In genomic region chr1:230753191-230753585, GRCh38 we compare ENCODE assay signal across 12 cellular contexts. TPM values are rescaled to one million over a fixed set of nuclear protein-coding genes. Genes with fewer than 3 reads are reported as not detected.
DNase-seq lines count a peak whose midpoint lies in the region; ATAC-seq and TF ChIP-seq lines count a peak whose summit lies in the region.
"Had no signal": no experiment of that assay in that cellular context is flagged by ENCODE, and none has a peak within 500 bp of the region (broad histone marks: within the 10 kb centered on the region; RNA-seq: fewer than 3 reads in every experiment).

No MANE protein-coding gene starts in this region.

- H4K20me1 ChIP-seq in mammary epithelial cell (ENCODE audit: insufficient read depth, low read length): no peaks in the 10 kb centered on the region

- no peak for DNase-seq in breast epithelium (ENCODE audit: low spot score in 2 of 2)
- DNase-seq in mammary epithelial cell: no peak
- no peak for DNase-seq in thyroid gland
- no peak for DNase-seq in NCI-H510A treated with DMSO at 0.1 percent for 48 hours (lab: John Stamatoyannopoulos, UW)
- no peak for DNase-seq in ureter (ENCODE audit: low spot score)
- DNase-seq: NCI-H1694 treated with DMSO at 0.1 percent for 48 hours, uterus had no signal

- BruUV-seq in mammary epithelial cell (replicated peaks; lab: Mats Ljungman, UMichigan): no TSS peak

- H3K27ac ChIP-seq in breast epithelium (peak overlapping the region; percentile 58 to 84), mammary epithelial cell (ENCODE audit: insufficient read depth, low read depth, low read length) (no peak overlapping the region), angular gyrus (ENCODE audit: low read depth, low read length) (peak overlapping the region; percentile 100), mesodermal cell (ENCODE audit: low read depth, low read length, severe bottlenecking) (peak overlapping the region; percentile 87), thyroid gland (peak overlapping the region in 2 of 3 donors; percentile 3 to 67)

- H3K4me3 ChIP-seq in breast epithelium (peak overlapping the region in 1 of 3 donors; percentile 41), mammary epithelial cell (replicated peaks in 1 of 3; ENCODE audit: insufficient read depth in 1 of 3, low read depth in 2 of 3, low read length in 3 of 3) (no peak overlapping the region), mesodermal cell (ENCODE audit: extremely low read depth, insufficient read depth, low read length, poor library complexity, severe bottlenecking) (no peak overlapping the region), thyroid gland (replicated peaks in 1 of 3) (no peak overlapping the region)
- H3K4me3 ChIP-seq: uterus had no signal

- no peak overlapping the region for H3K9ac ChIP-seq in mammary epithelial cell (ENCODE audit: insufficient read depth, low read length)

- H3K4me1 ChIP-seq in breast epithelium (no peaks in the 10 kb centered on the region), mammary epithelial cell (ENCODE audit: insufficient read depth, low read length) (no peaks in the 10 kb centered on the region), mesodermal cell (ENCODE audit: control insufficient read depth, insufficient read depth, low read length, poor library complexity, severe bottlenecking) (peaks cover 8% of the 10 kb centered on the region), thyroid gland (peaks cover 19 to 41% of the 10 kb centered on the region in 2 donors)
- H3K4me1 ChIP-seq: uterus had no signal

- H3K4me2 ChIP-seq in mammary epithelial cell (ENCODE audit: insufficient read depth, low read depth, low read length): no peak overlapping the region

- in situ Hi-C loops in mammary epithelial cell (cut with MboI; ENCODE audit: low sequenced_read_pairs in 2 of 2): no loop called here

- ATAC-seq in GM21423 (IDR thresholded peaks at IDR 0.05; ENCODE audit: unreplicated experiment): no peak
- ATAC-seq: activated naive CD8-positive, alpha-beta T cell treated with anti-CD3 and anti-CD28 coated beads, Interleukin-2, amount 50 U/mL, for 24 hours had no signal

- no peaks in the 10 kb centered on the region for H3K9me3 ChIP-seq in breast epithelium
- no peaks in the 10 kb centered on the region for H3K9me3 ChIP-seq in mammary epithelial cell (replicated peaks; ENCODE audit: insufficient read depth, low read length)
- no peaks in the 10 kb centered on the region for H3K9me3 ChIP-seq in mesodermal cell (ENCODE audit: control insufficient read depth, low read length)
- H3K9me3 ChIP-seq in thyroid gland: no peaks in the 10 kb centered on the region
- H3K9me3 ChIP-seq: uterus had no signal

- no peak overlapping the region for H2AFZ ChIP-seq in mammary epithelial cell (ENCODE audit: low read depth, low read length)

- CTCF ChIA-PET in mammary epithelial cell (lab: Charles Lee; ENCODE audit: low non-redundant PET): interaction anchor here (0.6 kb wide), 1 partner anchor 110 kb away, joined by 3 read pairs; no protein-coding TSS in a partner anchor

- WGBS in mammary epithelial cell (ENCODE audit: low coverage, missing lambda C conversion rate): 68% methylated on average over 5 of the region's 5 CpGs
- 81 to 82% methylated on average over 5 of the region's 5 CpGs for WGBS in mesodermal cell (ENCODE audit: insufficient coverage in 2 of 2), 2 experiments
- 73 to 77% methylated on average over 5 of the region's 5 CpGs for WGBS in thyroid gland, 2 donors

- TF ChIP-seq CTCF in breast epithelium (IDR thresholded peaks at IDR 0.05): no peak
- no peak for TF ChIP-seq CTCF in mammary epithelial cell (conservative IDR thresholded peaks at IDR 0.05 in 1 of 2, IDR thresholded peaks at IDR 0.05 in 1 of 2; ENCODE audit: extremely low read depth in 1 of 2, insufficient read depth in 1 of 2, low read depth in 1 of 2, low read length in 2 of 2)
- no peak for TF ChIP-seq CTCF in thyroid gland (IDR thresholded peaks at IDR 0.05)

- intact Hi-C loops in breast epithelium (cut with DNase I; ENCODE audit: low total_unique reads): no loop called here
- intact Hi-C loops in mammary epithelial cell (cut with micrococcal nuclease): no loop called here
- intact Hi-C loops in thyroid gland (cut with DNase I): no loop called here

- no peaks in the 10 kb centered on the region for H3K79me2 ChIP-seq in mammary epithelial cell (ENCODE audit: insufficient read depth, low read length)

- TF ChIP-seq POLR2A in breast epithelium (IDR thresholded peaks at IDR 0.05): no peak
- TF ChIP-seq POLR2A in thyroid gland (IDR thresholded peaks at IDR 0.05): no peak

- dilution Hi-C loops in mammary epithelial cell (cut with HindIII; ENCODE audit: low sequenced_read_pairs): no loop called here

- H3K36me3 ChIP-seq in breast epithelium (no peaks in the 10 kb centered on the region), mammary epithelial cell (ENCODE audit: insufficient read depth, low read length) (no peaks in the 10 kb centered on the region), mesodermal cell (ENCODE audit: control insufficient read depth, insufficient read depth, low read length) (no peaks in the 10 kb centered on the region), thyroid gland (no peaks in the 10 kb centered on the region)
- H3K36me3 ChIP-seq: uterus had no signal

- H3K27me3 ChIP-seq in breast epithelium: no peaks in the 10 kb centered on the region
- no peaks in the 10 kb centered on the region for H3K27me3 ChIP-seq in mammary epithelial cell (ENCODE audit: insufficient read depth, low read length)
- no peaks in the 10 kb centered on the region for H3K27me3 ChIP-seq in thyroid gland
- H3K27me3 ChIP-seq: uterus had no signal

RNA-seq across cellular contexts. Expression of gene CAPN9, which starts 6.0 kb away (rescaled TPM):
- 1 to 10 TPM in 1 of 3 donors, not detected in 2; 2.3 TPM for total RNA-seq in breast epithelium
- total RNA-seq in mammary epithelial cell: not detected
- not detected for polyA plus RNA-seq in mammary epithelial cell
- not detected for polyA minus RNA-seq in mammary epithelial cell
- 0.41 TPM for polyA plus RNA-seq in mesodermal cell (2013, experiment 1 of 2)
- 0.25 TPM for polyA plus RNA-seq in mesodermal cell (2013, experiment 2 of 2)
- not detected for total RNA-seq in thyroid gland
- total RNA-seq in ureter: 3.0 TPM
- total RNA-seq: T-cell had no signal

RNA-seq across cellular contexts. Expression of gene AGT, which starts 39.3 kb away (rescaled TPM):
- 1 to 10 TPM in 2 of 3 donors, under 1 TPM in 1; 0.59 to 9.1 (median 8.2) TPM for total RNA-seq in breast epithelium
- total RNA-seq in mammary epithelial cell: under 1 TPM in 1 of 2 donors, not detected in 1; 0.17 TPM
- polyA plus RNA-seq in mammary epithelial cell: not detected
- not detected for polyA minus RNA-seq in mammary epithelial cell
- polyA plus RNA-seq in mesodermal cell (2013, experiment 1 of 2): 2.2 TPM
- polyA plus RNA-seq in mesodermal cell (2013, experiment 2 of 2): 2.7 TPM
- 10 to 100 TPM in 1 of 4 donors, 1 to 10 TPM in 3; 4.0 to 14.4 (median 8.7) TPM for total RNA-seq in thyroid gland
- total RNA-seq in ureter: 47.6 TPM
